In genomic region chr5:33138145-33138544, GRCh38 we compare ENCODE assay signal across 4 cellular contexts.
DNase-seq lines count a peak whose midpoint lies in the region; ATAC-seq, FAIRE-seq and TF ChIP-seq lines count a peak whose summit lies in the region.
"Not testable (repeated sequence)": the region's sequence is repeated elsewhere in the genome, so short reads cannot be mapped to it uniquely, and the experiment has no call there.

No MANE protein-coding gene starts in this region.

- H3K4me3 ChIP-seq in SK-N-SH (ENCODE audit: low read depth in 2 of 2, low read length in 1 of 2); K562; HepG2 (replicated peaks in 1 of 3; ENCODE audit: insufficient read depth in 1 of 3, low read depth in 2 of 3, low read length in 3 of 3): not testable (repeated sequence)

- TF ChIP-seq EP300 in Ishikawa (IDR thresholded peaks at IDR 0.05; ENCODE audit: borderline replicate concordance); SK-N-SH (IDR thresholded peaks at IDR 0.05; ENCODE audit: borderline replicate concordance in 1 of 2, low read depth in 1 of 2, low read length in 1 of 2); K562 (IDR thresholded peaks at IDR 0.05; ENCODE audit: low read length); HepG2 (IDR thresholded peaks at IDR 0.05; ENCODE audit: low read depth in 2 of 2, low read length in 2 of 2); HepG2 (CRISPR knock-in tag; IDR thresholded peaks at IDR 0.05; ENCODE audit: borderline replicate concordance): not testable (repeated sequence)

- TF ChIP-seq CTCF in SK-N-SH (IDR thresholded peaks at IDR 0.05); K562 (IDR thresholded peaks at IDR 0.05 in 2 of 3, conservative IDR thresholded peaks at IDR 0.05 in 1 of 3; ENCODE audit: insufficient read depth in 2 of 3, low read depth in 1 of 3, low read length in 3 of 3); HepG2 (CRISPR knock-in tag; IDR thresholded peaks at IDR 0.05): not testable (repeated sequence)

- CTCF ChIA-PET in SK-N-SH (lab: Yijun Ruan, JAX); K562 (lab: Yijun Ruan, JAX; ENCODE audit: low intra/inter-chr PET ratio); HepG2 (lab: Yijun Ruan, JAX; ENCODE audit: low intra/inter-chr PET ratio, low total read pairs): not testable (repeated sequence)

- not testable (repeated sequence) for H3K9me1 ChIP-seq in K562 (ENCODE audit: control insufficient read depth, insufficient read depth, low read length)

- H3F3A ChIP-seq in SK-N-SH (replicated peaks; ENCODE audit: insufficient read depth), result not testable (repeated sequence)

- not testable (repeated sequence) for FAIRE-seq in K562 (lab: Jason Lieb, UNC); HepG2 (lab: Jason Lieb, UNC)

- not testable (repeated sequence) for H4K20me1 ChIP-seq in SK-N-SH (ENCODE audit: insufficient read depth); K562 (replicated peaks; ENCODE audit: control insufficient read depth, insufficient read depth, low read length); HepG2 (ENCODE audit: insufficient read depth, low read length)

- ATAC-seq in K562, HepG2: not testable (repeated sequence)

- 49% methylated on average over 4 of the region's 4 CpGs for WGBS in SK-N-SH (ENCODE audit: low lambda C conversion rate)
- WGBS in K562 (ENCODE audit: insufficient coverage, low coverage, missing lambda C conversion rate), result 9% methylated on average over 4 of the region's 4 CpGs
- 15% methylated on average over 4 of the region's 4 CpGs for WGBS in HepG2 (ENCODE audit: low lambda C conversion rate)

- POLR2A ChIA-PET in SK-N-SH (lab: Yijun Ruan, JAX); K562 (lab: Yijun Ruan, JAX); HepG2 (lab: Yijun Ruan, JAX): not testable (repeated sequence)

- not testable (repeated sequence) for H3K79me2 ChIP-seq in SK-N-SH (ENCODE audit: insufficient read depth); K562 (ENCODE audit: control insufficient read depth, insufficient read depth, low read length); HepG2 (ENCODE audit: insufficient read depth, low read length)

- H3K4me2 ChIP-seq in SK-N-SH; K562 (ENCODE audit: insufficient read depth, low read length); HepG2 (ENCODE audit: low read depth, low read length): not testable (repeated sequence)

- not testable (repeated sequence) for H3K9ac ChIP-seq in SK-N-SH; K562 (ENCODE audit: insufficient read depth in 1 of 2, low read depth in 2 of 2, low read length in 2 of 2); HepG2 (ENCODE audit: insufficient read depth, low read depth, low read length)

- H3K4me1 ChIP-seq in SK-N-SH (ENCODE audit: control insufficient read depth in 1 of 2, insufficient read depth in 2 of 2, low read depth in 1 of 2, low read length in 1 of 2); K562 (replicated peaks in 1 of 2; ENCODE audit: control insufficient read depth in 2 of 2, insufficient read depth in 2 of 2, low read length in 2 of 2); HepG2 (ENCODE audit: insufficient read depth, low read length): not testable (repeated sequence)

- TF ChIP-seq POLR2A in K562 (conservative IDR thresholded peaks at IDR 0.05); HepG2 (IDR thresholded peaks at IDR 0.05; ENCODE audit: insufficient read depth in 1 of 2, low read depth in 2 of 2, low read length in 2 of 2): not testable (repeated sequence)

- not testable (repeated sequence) for H3K9me3 ChIP-seq in SK-N-SH; K562 (replicated peaks; ENCODE audit: control insufficient read depth, insufficient read depth, low read depth, low read length)
- H3K9me3 ChIP-seq in HepG2 (ENCODE audit: low read length), result peaks cover 26% of the 10 kb centered on the region

- TF ChIP-seq RAD21 in Ishikawa (IDR thresholded peaks at IDR 0.05; ENCODE audit: low read depth); SK-N-SH (IDR thresholded peaks at IDR 0.05; ENCODE audit: low read length); K562 (CRISPR knock-in tag; conservative IDR thresholded peaks at IDR 0.05 in 1 of 2, IDR thresholded peaks at IDR 0.05 in 1 of 2); HepG2 (CRISPR knock-in tag; IDR thresholded peaks at IDR 0.05): not testable (repeated sequence)

- DNase-seq in SK-N-SH; HepG2 (ENCODE audit: low spot score): not testable (repeated sequence)
- peak in 2 of 4 experiments; percentile 19 to 26 for DNase-seq in K562 (ENCODE audit: extremely low read depth in 1 of 4, low spot score in 3 of 4)

- H3K27me3 ChIP-seq in SK-N-SH (ENCODE audit: insufficient read depth); K562 (ENCODE audit: control insufficient read depth in 2 of 2, insufficient read depth in 2 of 2, low read length in 2 of 2); HepG2 (ENCODE audit: control insufficient read depth in 1 of 2, insufficient read depth in 2 of 2, low read length in 2 of 2): not testable (repeated sequence)

- intact Hi-C loops in K562 (cut with micrococcal nuclease); HepG2 (cut with micrococcal nuclease; ENCODE audit: unreplicated experiment): not testable (repeated sequence)

- H3K9me2 ChIP-seq in SK-N-SH, result not testable (repeated sequence)

- BruUV-seq in K562 (replicated peaks; lab: Mats Ljungman, UMichigan); HepG2 (replicated peaks; lab: Mats Ljungman, UMichigan): not testable (repeated sequence)

- in situ Hi-C loops in K562 (cut with MboI); HepG2 (cut with HindIII; ENCODE audit: extremely low pct_ligation_motif_present, low pct_unique_long_range_greater_than_20kb): not testable (repeated sequence)

- not testable (repeated sequence) for H2AFZ ChIP-seq in SK-N-SH (ENCODE audit: low read depth); K562 (ENCODE audit: low read depth, low read length); HepG2 (ENCODE audit: low read length)

- not testable (repeated sequence) for H3K27ac ChIP-seq in SK-N-SH (ENCODE audit: low read depth in 2 of 2, low read length in 1 of 2); K562 (ENCODE audit: extremely low read depth, low read depth, low read length); HepG2 (ENCODE audit: extremely low read length, insufficient read depth, low read length)

- H3K36me3 ChIP-seq in SK-N-SH (replicated peaks in 1 of 2; ENCODE audit: control insufficient read depth in 1 of 2, insufficient read depth in 2 of 2, low read length in 1 of 2); K562 (ENCODE audit: control insufficient read depth, insufficient read depth, low read length); HepG2 (replicated peaks in 1 of 2; ENCODE audit: control insufficient read depth in 1 of 2, insufficient read depth in 2 of 2, low read length in 2 of 2): not testable (repeated sequence)

TF ChIP-seq in Ishikawa, 13 proteins besides CTCF, POLR2A, EP300 and RAD21:
- peak; percentile 60; the same call in 1 of the 2 replicates for TF ChIP-seq NFIC (IDR thresholded peaks at IDR 0.05)

TF ChIP-seq in SK-N-SH, 30 proteins besides CTCF, POLR2A, EP300 and RAD21:
- TF ChIP-seq NFIC (IDR thresholded peaks at IDR 0.05; ENCODE audit: borderline replicate concordance), result 0 out of 2 replicates have a peak, but pooled peaks have one; percentile 10

TF ChIP-seq in K562, 482 proteins besides CTCF, POLR2A, EP300 and RAD21:
- TF ChIP-seq NFIX (CRISPR knock-in tag; IDR thresholded peaks at IDR 0.05; ENCODE audit: low read depth) (peak; percentile 88), NFIC (IDR thresholded peaks at IDR 0.05) (peak; percentile 94)

TF ChIP-seq in HepG2, 621 proteins besides CTCF, POLR2A, EP300 and RAD21:
- peak; percentile 97 for TF ChIP-seq LCORL (IDR thresholded peaks at IDR 0.05)
- TF ChIP-seq LCORL (CRISPR knock-in tag; IDR thresholded peaks at IDR 0.05), result not testable (repeated sequence)
